8 cellular contexts compared by ENCODE assay signal in genomic region chr22:36334081-36334831, GRCh38. TPM values are rescaled to one million over a fixed set of nuclear protein-coding genes. Genes with fewer than 3 reads are reported as not detected.
A peak's percentile ranks its signal among the peaks of the same experiment; 100 is the strongest.
DNase-seq lines count a peak whose midpoint lies in the region; ATAC-seq and TF ChIP-seq lines count a peak whose summit lies in the region.

No MANE protein-coding gene starts in this region.

- no peaks in the 10 kb centered on the region for H3K27me3 Mint-ChIP-seq in chondrocyte (ENCODE audit: low read depth)
- no peaks in the 10 kb centered on the region for H3K27me3 Mint-ChIP-seq in naive thymus-derived CD8-positive, alpha-beta T cell

- H3K4me1 Mint-ChIP-seq in chondrocyte (ENCODE audit: low read depth), result peaks cover 99% of the 10 kb centered on the region
- H3K4me1 Mint-ChIP-seq in naive thymus-derived CD8-positive, alpha-beta T cell, result peaks cover 71 to 100% (median 95%) of the 10 kb centered on the region in 4 donors

- H3K4me3 ChIP-seq in MG63, result no peak overlapping the region

- no peaks in the 10 kb centered on the region for H3K27me3 ChIP-seq in MG63

- POLR2A ChIA-PET in naive thymus-derived CD8-positive, alpha-beta T cell (lab: Charles Lee), result interaction anchor here (0.5 to 50.0 kb wide), 14 partner anchors 9 to 147 kb away, joined by 3 to 2215 read pairs (median 6); partner anchors contain the start of genes MYH9 and TXN2

- peak; percentile 42 for DNase-seq in ELR (ENCODE audit: low read depth)
- DNase-seq in OCI-M1 (lab: John Stamatoyannopoulos, UW), result peak; percentile 87
- DNase-seq in chondrocyte (ENCODE audit: low spot score), result no peak
- peak in 2 of 10 donors; percentile 33 to 35 for DNase-seq in naive thymus-derived CD8-positive, alpha-beta T cell
- DNase-seq in SW 1271 (lab: John Stamatoyannopoulos, UW), result no peak
- no peak for DNase-seq in MG63

- ATAC-seq in naive thymus-derived CD8-positive, alpha-beta T cell, result no peak
- ATAC-seq in GM19023 (IDR thresholded peaks at IDR 0.05; ENCODE audit: unreplicated experiment) (no peak), HG02588 (IDR thresholded peaks at IDR 0.05; ENCODE audit: unreplicated experiment) (no peak)

- H3K36me3 ChIP-seq in MG63, result peaks cover 96% of the 10 kb centered on the region

- no peaks in the 10 kb centered on the region for H3K9me3 ChIP-seq in MG63

- TF ChIP-seq CTCF in chondrocyte (IDR thresholded peaks at IDR 0.05), result peak; percentile 44

- no peaks in the 10 kb centered on the region for H3K9me3 Mint-ChIP-seq in chondrocyte (ENCODE audit: low read depth)
- H3K9me3 Mint-ChIP-seq in naive thymus-derived CD8-positive, alpha-beta T cell, result no peaks in the 10 kb centered on the region

- peak overlapping the region; percentile 98 for H3K27ac Mint-ChIP-seq in chondrocyte (ENCODE audit: unreplicated experiment)
- H3K27ac Mint-ChIP-seq in naive thymus-derived CD8-positive, alpha-beta T cell, result peak overlapping the region; percentile 96 to 99 (median 99)

- no peak overlapping the region for H3K4me3 Mint-ChIP-seq in chondrocyte (ENCODE audit: unreplicated experiment)
- peak overlapping the region; percentile 78 to 94 (median 91) for H3K4me3 Mint-ChIP-seq in naive thymus-derived CD8-positive, alpha-beta T cell

- H3K36me3 Mint-ChIP-seq in chondrocyte (ENCODE audit: low read depth), result peaks cover 53% of the 10 kb centered on the region
- peaks cover 8 to 74% (median 24%) of the 10 kb centered on the region in 3 donors for H3K36me3 Mint-ChIP-seq in naive thymus-derived CD8-positive, alpha-beta T cell

RNA-seq across cellular contexts. Expression of gene MYH9, which starts 53.5 kb away (rescaled TPM):
- total RNA-seq in chondrocyte, result 1,046 to 1,908 TPM (median 1,853 TPM) in 3 replicates
- 100 to 1,000 TPM; 711 to 718 TPM for total RNA-seq in naive thymus-derived CD8-positive, alpha-beta T cell
- polyA plus RNA-seq in naive thymus-derived CD8-positive, alpha-beta T cell, result 100 to 1,000 TPM in 2 of 3 donors, 10 to 100 TPM in 1; 51.2 to 389 (median 105) TPM
- total RNA-seq in MG63 (2014; rRNA removed; shearing (Covaris generic); ENCODE audit: low replicate concordance), result 323 and 380 TPM in 2 replicates

Comparison
In these comparisons a context has a peak if more than half of its experiments do, and no peak if none do; other contexts are left out.
1. DNase-seq: peak in ELR (single experiment) and OCI-M1 (single experiment); none in chondrocyte (single experiment), SW 1271 (0 of 2) and MG63 (single experiment).